Comparison of ENCODE assay signal across 22 cellular contexts in genomic region chr4:102600689-102601088, GRCh38.
DNase-seq lines count a peak whose midpoint lies in the region; ATAC-seq and TF ChIP-seq lines count a peak whose summit lies in the region.
"Had no signal": no experiment of that assay in that cellular context is flagged by ENCODE, and none has a peak within 500 bp of the region (broad histone marks: within the 10 kb centered on the region; RNA-seq: fewer than 3 reads in every experiment).

No MANE protein-coding gene starts in this region.

- CTCF ChIA-PET in MCF 10A (lab: Yijun Ruan, JAX): interaction anchor here (0.8 to 1.6 kb wide), 2 partner anchors 163 to 267 kb away, joined by 4 to 5 read pairs; no protein-coding TSS in a partner anchor

- H2BK120ac ChIP-seq in mesenchymal stem cell (ENCODE audit: low read depth, low read length): no peak overlapping the region

- no peak overlapping the region for H4K91ac ChIP-seq in mesenchymal stem cell (ENCODE audit: low read length)

- H3K9me3 ChIP-seq in breast epithelium (no peaks in the 10 kb centered on the region), mesenchymal stem cell (ENCODE audit: control insufficient read depth, low read length) (no peaks in the 10 kb centered on the region)
- H3K9me3 ChIP-seq: BLaER1, neutrophil had no signal

- POLR2A ChIA-PET in MCF 10A (lab: Yijun Ruan, JAX): interaction anchor here (1.4 to 1.5 kb wide), 2 partner anchors 100 to 161 kb away, joined by 3 to 4 read pairs; no protein-coding TSS in a partner anchor

- peaks cover 2% of the 10 kb centered on the region for H3K79me1 ChIP-seq in mesenchymal stem cell (replicated peaks; ENCODE audit: low read length, poor library complexity, severe bottlenecking)

- no peak overlapping the region for H4K8ac ChIP-seq in mesenchymal stem cell (ENCODE audit: low read length)

- H3K9me3 Mint-ChIP-seq in MCF 10A (ENCODE audit: unreplicated experiment): no peaks in the 10 kb centered on the region
- no peaks in the 10 kb centered on the region for H3K9me3 Mint-ChIP-seq in activated naive CD8-positive, alpha-beta T cell treated with anti-CD3 and anti-CD28 coated beads for 36 hours

- peaks cover 16% of the 10 kb centered on the region for H3K4me1 Mint-ChIP-seq in MCF 10A (ENCODE audit: insufficient read depth, unreplicated experiment)
- peaks cover 65% of the 10 kb centered on the region for H3K4me1 Mint-ChIP-seq in activated naive CD8-positive, alpha-beta T cell treated with anti-CD3 and anti-CD28 coated beads for 36 hours

- H3K27me3 Mint-ChIP-seq in MCF 10A (ENCODE audit: insufficient read depth, unreplicated experiment): no peaks in the 10 kb centered on the region
- H3K27me3 Mint-ChIP-seq in activated naive CD8-positive, alpha-beta T cell treated with anti-CD3 and anti-CD28 coated beads for 36 hours: no peaks in the 10 kb centered on the region

- no peak for TF ChIP-seq POLR2A in breast epithelium (IDR thresholded peaks at IDR 0.05)

- peaks cover 3% of the 10 kb centered on the region for H3K36me3 ChIP-seq in breast epithelium
- peaks cover 9 to 93% of the 10 kb centered on the region in 2 experiments for H3K36me3 ChIP-seq in mesenchymal stem cell (ENCODE audit: control insufficient read depth in 1 of 2, insufficient read depth in 2 of 2, low read depth in 1 of 2, low read length in 2 of 2)

- no peak overlapping the region for H3K4ac ChIP-seq in mesenchymal stem cell (ENCODE audit: low read depth in 1 of 2, low read length in 2 of 2)

- H3K4me1 ChIP-seq in breast epithelium (no peaks in the 10 kb centered on the region), mesenchymal stem cell (ENCODE audit: control insufficient read depth, insufficient read depth, low read depth, low read length) (peaks cover 12% of the 10 kb centered on the region)
- H3K4me1 ChIP-seq: BLaER1 had no signal

- no peak overlapping the region for H3K18ac ChIP-seq in mesenchymal stem cell (ENCODE audit: low read depth in 1 of 2, low read length in 2 of 2)

- H3K9ac ChIP-seq in mesenchymal stem cell (ENCODE audit: low read length): no peak overlapping the region
- H3K9ac ChIP-seq: BLaER1 had no signal

- H3K27ac ChIP-seq in breast epithelium: no peak overlapping the region
- peak overlapping the region; percentile 14 for H3K27ac ChIP-seq in mesenchymal stem cell (ENCODE audit: low read length, poor library complexity, severe bottlenecking)
- H3K27ac ChIP-seq: BLaER1, neutrophil, SK-N-MC had no signal

- DNase-seq in MCF 10A (ENCODE audit: unreplicated experiment) (no peak), breast epithelium (ENCODE audit: low spot score in 2 of 2) (no peak), mesenchymal stem cell (no peak)
- DNase-seq in activated naive CD8-positive, alpha-beta T cell treated with anti-CD3 and anti-CD28 coated beads for 36 hours: no peak
- DNase-seq: activated CD4-positive, alpha-beta T cell treated with anti-CD3 and anti-CD28 coated beads for 48 hours; activated gamma-delta T cell; aorta; H7; IMR-90; NCI-H1105 treated with DMSO at 0.1 percent for 48 hours; NCI-H2029 treated with DMSO at 0.1 percent for 48 hours; NCI-H345; NCI-H774; substantia nigra had no signal

- no peak overlapping the region for H2BK5ac ChIP-seq in mesenchymal stem cell (ENCODE audit: low read depth, low read length, poor library complexity, severe bottlenecking)

- no peak overlapping the region for H3K23ac ChIP-seq in mesenchymal stem cell (ENCODE audit: low read length in 2 of 2)

- H3K36me3 Mint-ChIP-seq in MCF 10A (ENCODE audit: insufficient read depth, unreplicated experiment): peaks cover 91% of the 10 kb centered on the region
- H3K36me3 Mint-ChIP-seq in activated naive CD8-positive, alpha-beta T cell treated with anti-CD3 and anti-CD28 coated beads for 36 hours: peaks cover 79% of the 10 kb centered on the region

- no peak for TF ChIP-seq CTCF in MCF 10A (IDR thresholded peaks at IDR 0.05; ENCODE audit: unreplicated experiment)
- no peak for TF ChIP-seq CTCF in breast epithelium (IDR thresholded peaks at IDR 0.05)

- intact Hi-C loops in MCF 10A (cut with micrococcal nuclease): no loop called here
- intact Hi-C loops in breast epithelium (cut with DNase I; ENCODE audit: low total_unique reads): no loop called here

- BruUV-seq in MCF 10A (replicated peaks; lab: Mats Ljungman, UMichigan): no TSS peak

- no peak overlapping the region for H3K4me3 Mint-ChIP-seq in MCF 10A (ENCODE audit: unreplicated experiment)
- H3K4me3 Mint-ChIP-seq in activated naive CD8-positive, alpha-beta T cell treated with anti-CD3 and anti-CD28 coated beads for 36 hours: no peak overlapping the region
- H3K4me3 Mint-ChIP-seq: T-helper 2 cell treated with Interferon-gamma antibody and Interleukin-4, amounts not matched to agents 5 μg/mL and 100 μg/mL, for 36 hours had no signal

- H3K27me3 ChIP-seq in breast epithelium: no peaks in the 10 kb centered on the region
- H3K27me3 ChIP-seq in mesenchymal stem cell (ENCODE audit: control insufficient read depth in 1 of 2, insufficient read depth in 1 of 2, low read length in 2 of 2): no peaks in the 10 kb centered on the region
- H3K27me3 ChIP-seq: BLaER1, neutrophil had no signal

- H2AFZ ChIP-seq in mesenchymal stem cell (ENCODE audit: low read depth, low read length): no peak overlapping the region

- H2BK15ac ChIP-seq in mesenchymal stem cell (ENCODE audit: low read depth, poor library complexity, severe bottlenecking): no peak overlapping the region

- H3K4me2 ChIP-seq in mesenchymal stem cell (ENCODE audit: low read length, poor library complexity, severe bottlenecking): no peak overlapping the region
- H3K4me2 ChIP-seq: BLaER1 had no signal

- no peak overlapping the region for H2AK5ac ChIP-seq in mesenchymal stem cell (ENCODE audit: low read length, severe bottlenecking)

- H2BK12ac ChIP-seq in mesenchymal stem cell (ENCODE audit: low read length in 2 of 2): no peak overlapping the region

- no peak for ATAC-seq in HG02840 (IDR thresholded peaks at IDR 0.05; ENCODE audit: low FRiP score, unreplicated experiment)
- no peak for ATAC-seq in HG02571 (IDR thresholded peaks at IDR 0.05; ENCODE audit: unreplicated experiment)
- ATAC-seq in HG03460 (IDR thresholded peaks at IDR 0.05; ENCODE audit: unreplicated experiment): no peak

- no peak overlapping the region for H3K4me3 ChIP-seq in breast epithelium
- H3K4me3 ChIP-seq in mesenchymal stem cell (ENCODE audit: insufficient read depth in 1 of 2, low read depth in 1 of 2, low read length in 2 of 2): no peak overlapping the region
- H3K4me3 ChIP-seq: BLaER1, lung, SK-N-MC had no signal

- peak overlapping the region; percentile 23 for H3K27ac Mint-ChIP-seq in MCF 10A (ENCODE audit: low read depth, unreplicated experiment)
- peak overlapping the region; percentile 73 for H3K27ac Mint-ChIP-seq in activated naive CD8-positive, alpha-beta T cell treated with anti-CD3 and anti-CD28 coated beads for 36 hours
- H3K27ac Mint-ChIP-seq: T-helper 2 cell treated with Interferon-gamma antibody and Interleukin-4, amounts not matched to agents 5 μg/mL and 100 μg/mL, for 36 hours had no signal

- no peak overlapping the region for H3K14ac ChIP-seq in mesenchymal stem cell (ENCODE audit: low read length in 2 of 2)
